13 cellular contexts compared by ENCODE assay signal in genomic region chr4:176753049-176753448, GRCh38. TPM values are rescaled to one million over a fixed set of nuclear protein-coding genes. Genes with fewer than 3 reads are reported as not detected.
A peak's percentile ranks its signal among the peaks of the same experiment; 100 is the strongest.
DNase-seq lines count a peak whose midpoint lies in the region; FAIRE-seq and TF ChIP-seq lines count a peak whose summit lies in the region.
"Had no signal": no experiment of that assay in that cellular context is flagged by ENCODE, and none has a peak within 500 bp of the region (broad histone marks: within the 10 kb centered on the region; RNA-seq: fewer than 3 reads in every experiment).

No MANE protein-coding gene starts in this region.

- dilution Hi-C loops in endothelial cell of umbilical vein (cut with MboI; ENCODE audit: extremely low pct_ligation_motif_present, low sequenced_read_pairs), result no loop called here

- CTCF ChIA-PET in endothelial cell of umbilical vein (lab: Charles Lee), result interaction anchor here (1.3 to 2.1 kb wide), 2 partner anchors 11 to 294 kb away, joined by 3 to 8 read pairs; no protein-coding TSS in a partner anchor

- FAIRE-seq in endothelial cell of umbilical vein (lab: Jason Lieb, UNC), result peak; percentile 52

- no peak for TF ChIP-seq POLR2A in endothelial cell of umbilical vein (IDR thresholded peaks at IDR 0.05; ENCODE audit: low read depth, low read length)

- H3K27me3 Mint-ChIP-seq in progenitor cell of endocrine pancreas (no peaks in the 10 kb centered on the region), CD14-positive monocyte (ENCODE audit: low read depth in 3 of 3) (no peaks in the 10 kb centered on the region)

- no peaks in the 10 kb centered on the region for H3K36me3 ChIP-seq in endothelial cell of umbilical vein (ENCODE audit: control insufficient read depth in 2 of 2, extremely low read depth in 1 of 2, insufficient read depth in 2 of 2, low read length in 2 of 2)
- H3K36me3 ChIP-seq: gastrocnemius medialis had no signal

- no TSS peak for BruUV-seq in endothelial cell of umbilical vein (replicated peaks; lab: Mats Ljungman, UMichigan)

- H3K9me1 ChIP-seq in endothelial cell of umbilical vein (replicated peaks; ENCODE audit: control insufficient read depth, extremely low read depth, insufficient read depth, low read length), result no peaks in the 10 kb centered on the region

- H3K4me2 ChIP-seq in endothelial cell of umbilical vein (ENCODE audit: insufficient read depth, low read length), result no peak overlapping the region

- H3K27ac Mint-ChIP-seq in progenitor cell of endocrine pancreas (peak overlapping the region; percentile 60), CD14-positive monocyte (no peak overlapping the region)

- H3K4me3 Mint-ChIP-seq in progenitor cell of endocrine pancreas (ENCODE audit: low read depth) (no peak overlapping the region), CD14-positive monocyte (no peak overlapping the region)

- H3K9me3 Mint-ChIP-seq in progenitor cell of endocrine pancreas (ENCODE audit: low read depth), result no peaks in the 10 kb centered on the region
- no peaks in the 10 kb centered on the region for H3K9me3 Mint-ChIP-seq in CD14-positive monocyte

- POLR2A ChIA-PET in endothelial cell of umbilical vein (lab: Charles Lee), result no interaction called here

- no peak overlapping the region for H3K27ac ChIP-seq in endothelial cell of umbilical vein (ENCODE audit: insufficient read depth, low read depth, low read length)
- H3K27ac ChIP-seq: gastrocnemius medialis had no signal

- H4K20me1 ChIP-seq in endothelial cell of umbilical vein (replicated peaks; ENCODE audit: control insufficient read depth, extremely low read depth, insufficient read depth, low read length), result peaks cover 19% of the 10 kb centered on the region

- H3K4me3 ChIP-seq in endothelial cell of umbilical vein (replicated peaks in 1 of 3; ENCODE audit: insufficient read depth in 1 of 3, low read depth in 1 of 3, low read length in 3 of 3), result no peak overlapping the region
- H3K4me3 ChIP-seq: gastrocnemius medialis had no signal

- H3K4me1 Mint-ChIP-seq in progenitor cell of endocrine pancreas (ENCODE audit: low read depth) (no peaks in the 10 kb centered on the region), CD14-positive monocyte (no peaks in the 10 kb centered on the region)

- H3K9ac ChIP-seq in endothelial cell of umbilical vein (replicated peaks; ENCODE audit: extremely low read depth, insufficient read depth, low read length), result no peak overlapping the region

- H3K4me1 ChIP-seq in endothelial cell of umbilical vein (ENCODE audit: control insufficient read depth, extremely low read depth, insufficient read depth, low read length), result peaks cover 11% of the 10 kb centered on the region
- H3K4me1 ChIP-seq: gastrocnemius medialis had no signal

- no peaks in the 10 kb centered on the region for H3K36me3 Mint-ChIP-seq in progenitor cell of endocrine pancreas (ENCODE audit: insufficient read depth)
- no peaks in the 10 kb centered on the region for H3K36me3 Mint-ChIP-seq in CD14-positive monocyte

- H2AFZ ChIP-seq in endothelial cell of umbilical vein (ENCODE audit: low read depth, low read length), result no peak overlapping the region

- DNase-seq in EH (ENCODE audit: low read depth) (peak; percentile 96), endothelial cell of umbilical vein (ENCODE audit: low read depth, low spot score) (peak; percentile 50), progenitor cell of endocrine pancreas (ENCODE audit: low spot score, unreplicated experiment) (no peak), DMS 273 (lab: John Stamatoyannopoulos, UW; ENCODE audit: unreplicated experiment) (no peak), COR-L47 (lab: John Stamatoyannopoulos, UW) (no peak), CD14-positive monocyte (ENCODE audit: low spot score) (no peak), Kasumi-1 (lab: John Stamatoyannopoulos, UW) (no peak)
- DNase-seq: DMS 273 treated with DMSO at 0.1 percent for 48 hours, gastrocnemius medialis, NCI-H1436 treated with DMSO at 0.1 percent for 48 hours, posterior cingulate gyrus had no signal

- H3K9me3 ChIP-seq in endothelial cell of umbilical vein (replicated peaks; ENCODE audit: control insufficient read depth, insufficient read depth, low read length), result no peaks in the 10 kb centered on the region
- H3K9me3 ChIP-seq: gastrocnemius medialis had no signal

- no peaks in the 10 kb centered on the region for H3K27me3 ChIP-seq in endothelial cell of umbilical vein (ENCODE audit: control insufficient read depth in 2 of 2, insufficient read depth in 2 of 2, low read length in 2 of 2)
- H3K27me3 ChIP-seq: gastrocnemius medialis had no signal

- no peak for TF ChIP-seq CTCF in endothelial cell of umbilical vein (IDR thresholded peaks at IDR 0.05; ENCODE audit: extremely low read depth in 1 of 2, insufficient read depth in 1 of 2, low read depth in 1 of 2, low read length in 2 of 2)
- TF ChIP-seq CTCF in progenitor cell of endocrine pancreas (IDR thresholded peaks at IDR 0.05; ENCODE audit: unreplicated experiment), result no peak
- no peak for TF ChIP-seq CTCF in CD14-positive monocyte (IDR thresholded peaks at IDR 0.05)

- intact Hi-C loops in endothelial cell of umbilical vein (cut with micrococcal nuclease) (loop anchor here (2.0 kb wide), 1 partner anchor 28 kb away; no protein-coding TSS in a partner anchor), CD14-positive monocyte (cut with micrococcal nuclease) (no loop called here)

- peaks cover 97% of the 10 kb centered on the region for H3K79me2 ChIP-seq in endothelial cell of umbilical vein (ENCODE audit: control insufficient read depth, insufficient read depth, low read length)

TF ChIP-seq in PFSK-1, 5 proteins besides CTCF, POLR2A, EP300 and RAD21 (continues in another document):
- peak; percentile 16 for TF ChIP-seq FOXP2 (optimal IDR thresholded peaks at IDR 0.05; ENCODE audit: borderline replicate concordance, extremely low read depth, extremely low read length, insufficient read depth)
- TF ChIP-seq SIN3A (IDR thresholded peaks at IDR 0.05; ENCODE audit: borderline replicate concordance, insufficient read depth, low read length), result peak; percentile 63; the same call in 1 of the 2 replicates
- no peak for TF ChIP-seq TAF1 (IDR thresholded peaks at IDR 0.05; ENCODE audit: borderline replicate concordance, insufficient read depth, low read length)

TF ChIP-seq in endothelial cell of umbilical vein, 7 proteins besides CTCF, POLR2A, EP300 and RAD21:
- TF ChIP-seq FOS (IDR thresholded peaks at IDR 0.05; ENCODE audit: borderline replicate concordance, insufficient read depth, low read length) (no peak), MYC (IDR thresholded peaks at IDR 0.05; ENCODE audit: low read depth, low read length) (no peak), JUN (IDR thresholded peaks at IDR 0.05; ENCODE audit: borderline replicate concordance, insufficient read depth, insufficient read length, low read depth) (no peak), MAX (IDR thresholded peaks at IDR 0.05; ENCODE audit: insufficient read depth, insufficient read length) (no peak), EZH2 (IDR thresholded peaks at IDR 0.05; ENCODE audit: borderline replicate concordance, low read depth, low read length, severe bottlenecking) (no peak), GATA2 (IDR thresholded peaks at IDR 0.05; ENCODE audit: insufficient read depth, insufficient read length, low read depth, low read length) (no peak), POLR2AphosphoS5 (IDR thresholded peaks at IDR 0.05; ENCODE audit: insufficient read depth, low read depth, low read length) (no peak)

RNA-seq across cellular contexts. Expression of gene VEGFC, which starts 39.7 kb away (rescaled TPM):
- 10.9 TPM for polyA plus RNA-seq in PFSK-1 (2012; ENCODE audit: insufficient read length, low read depth)
- 34.9 and 47.1 TPM in 2 replicates for total RNA-seq in endothelial cell of umbilical vein
- 18.7 and 20.4 TPM in 2 replicates for polyA plus RNA-seq in endothelial cell of umbilical vein
- 25.5 and 26.9 TPM in 2 replicates for polyA plus RNA-seq in endothelial cell of umbilical vein (2011; cell fraction: cytosol; rRNA removed)
- 38.4 and 40.5 TPM in 2 replicates for polyA plus RNA-seq in endothelial cell of umbilical vein (2011; cell fraction: nucleus; rRNA removed)
- polyA plus RNA-seq in endothelial cell of umbilical vein (2012), result 24.2 and 43.4 TPM in 2 replicates
- 14.4 and 18.1 TPM in 2 replicates for polyA minus RNA-seq in endothelial cell of umbilical vein
- 1.8 TPM for polyA minus RNA-seq in endothelial cell of umbilical vein (2011; cell fraction: cytosol; rRNA and poly(A)+ RNA removed)
- 20.6 and 23.8 TPM in 2 replicates for polyA minus RNA-seq in endothelial cell of umbilical vein (2011; cell fraction: nucleus; rRNA and poly(A)+ RNA removed)
- total RNA-seq in progenitor cell of endocrine pancreas, result 0.38 and 0.67 TPM in 2 replicates
- not detected for polyA plus RNA-seq in CD14-positive monocyte
- total RNA-seq: HT-29 had no signal

Comparison
In these comparisons a context has a peak if more than half of its experiments do, and no peak if none do; other contexts are left out.
1. DNase-seq: peak in EH (single experiment) and endothelial cell of umbilical vein (single experiment); none in progenitor cell of endocrine pancreas (single experiment), DMS 273 (single experiment), COR-L47 (single experiment), CD14-positive monocyte (single experiment) and Kasumi-1 (0 of 2).
2. RNA of gene VEGFC, which starts 39.7 kb away (total RNA-seq): 34.9 to 47.1 TPM in endothelial cell of umbilical vein; 0.38 to 0.67 TPM in progenitor cell of endocrine pancreas; every median in the first group is over 10 times any median in the second.